In the genomic region with DNA sequence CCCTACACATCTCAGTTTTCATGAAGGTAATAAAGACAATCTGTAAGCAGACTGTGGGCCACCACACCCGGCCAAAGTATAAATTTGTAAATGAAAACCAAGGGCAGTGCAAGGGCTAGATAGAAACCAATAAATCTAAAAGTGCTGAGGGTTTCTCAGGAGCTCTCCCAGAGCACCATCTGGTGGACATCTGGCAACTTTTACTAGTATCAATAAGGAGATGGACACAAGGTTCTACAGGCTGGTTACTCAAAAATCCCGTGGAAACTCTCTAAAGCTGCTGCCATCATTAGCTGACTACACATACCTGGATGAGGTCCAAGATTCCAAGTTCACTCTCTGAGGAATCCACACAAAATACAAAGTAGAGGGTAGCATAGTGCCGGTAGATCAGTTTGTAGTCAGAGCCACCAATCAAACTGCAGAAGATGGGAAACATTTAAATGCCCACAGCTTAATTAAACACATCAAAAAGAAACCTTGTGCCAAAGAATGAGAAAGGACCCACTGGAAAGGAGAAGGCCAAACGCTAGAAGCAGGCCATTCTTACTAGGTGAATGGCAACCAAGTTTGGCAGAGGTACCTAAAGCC, we compare ENCODE assay signal across 8 cellular contexts. TPM values are rescaled to one million over a fixed set of nuclear protein-coding genes. Genes with fewer than 3 reads are reported as not detected.
A peak's percentile ranks its signal among the peaks of the same experiment; 100 is the strongest.
DNase-seq lines count a peak whose midpoint lies in the region; ATAC-seq and TF ChIP-seq lines count a peak whose summit lies in the region.

No MANE protein-coding gene starts in this region.

- H3K36me3 ChIP-seq in A673 (ENCODE audit: insufficient read depth, low read length, poor library complexity, severe bottlenecking), result peaks cover 28% of the 10 kb centered on the region

- POLR2A ChIA-PET in A673 (lab: Charles Lee; ENCODE audit: low non-redundant PET), result interaction anchor here (0.7 kb wide), 1 partner anchor 201 kb away, joined by 3 read pairs; no protein-coding TSS in a partner anchor

- DNase-seq in A673 (ENCODE audit: low spot score) (peak; percentile 48), RKO (ENCODE audit: low spot score) (peak; percentile 77), fibroblast of the aortic adventitia (ENCODE audit: low read depth) (peak; percentile 84)
- no peak for DNase-seq in stimulated activated CD4-positive, alpha-beta T cell treated with anti-CD3 and anti-CD28 coated beads, Interleukin-4, amount 100 ng/mL, for 4 hours
- no peak for DNase-seq in activated naive CD4-positive, alpha-beta T cell treated with Interleukin-2 at 50 U/mL for 16 hours

- H3K4me1 ChIP-seq in A673 (ENCODE audit: insufficient read depth, low read length, poor library complexity, severe bottlenecking), result no peaks in the 10 kb centered on the region

- no peak overlapping the region for H3K27ac ChIP-seq in A673 (ENCODE audit: low read depth, low read length, poor library complexity, severe bottlenecking)

- H3K27me3 ChIP-seq in A673 (replicated peaks; ENCODE audit: insufficient read depth, low read depth, low read length, poor library complexity), result no peaks in the 10 kb centered on the region

- BruUV-seq in A673 (replicated peaks; lab: Mats Ljungman, UMichigan), result no TSS peak

- no peaks in the 10 kb centered on the region for H3K9me3 ChIP-seq in A673 (ENCODE audit: low read depth, low read length, poor library complexity, severe bottlenecking)

- intact Hi-C loops in A673 (cut with micrococcal nuclease; ENCODE audit: unreplicated experiment), result no loop called here

- ATAC-seq in GM18867 (IDR thresholded peaks at IDR 0.05; ENCODE audit: unreplicated experiment) (no peak), GM18502 (IDR thresholded peaks at IDR 0.05; ENCODE audit: poor library complexity, unreplicated experiment) (no peak)

- H3K4me3 ChIP-seq in A673 (ENCODE audit: low read depth, low read length, poor library complexity, severe bottlenecking) (no peak overlapping the region), GM12875 (ENCODE audit: low read depth, low read length) (no peak overlapping the region), fibroblast of the aortic adventitia (ENCODE audit: low read depth, low read length) (no peak overlapping the region)

- CTCF ChIA-PET in A673 (lab: Charles Lee), result interaction anchor here (0.7 to 1.9 kb wide), 4 partner anchors 13 to 148 kb away, joined by 3 to 13 read pairs (median 6); no protein-coding TSS in a partner anchor

- TF ChIP-seq CTCF in A673 (conservative IDR thresholded peaks at IDR 0.05; ENCODE audit: low read depth, low read length), result peak; percentile 46; the same call in 1 of the 2 replicates
- TF ChIP-seq CTCF in GM12875 (IDR thresholded peaks at IDR 0.05; ENCODE audit: borderline replicate concordance, insufficient read depth, low read depth, low read length), result 0 out of 2 replicates have a peak, but pooled peaks have one; percentile 33
- TF ChIP-seq CTCF in fibroblast of the aortic adventitia (IDR thresholded peaks at IDR 0.05; ENCODE audit: insufficient read depth, low read length), result peak; percentile 68

RNA-seq across cellular contexts. Expression of a gene that starts 5.5 kb away (rescaled TPM):
- total RNA-seq in A673 (2021), result 32.0 and 35.2 TPM in 2 replicates
- 63.5 and 90.8 TPM in 2 replicates for total RNA-seq in fibroblast of the aortic adventitia (ENCODE audit: low replicate concordance)

RNA-seq across cellular contexts. Expression of a gene that starts 24.4 kb away (rescaled TPM):
- total RNA-seq in A673 (2021) (5.6 and 5.9 TPM in 2 replicates), fibroblast of the aortic adventitia (ENCODE audit: low replicate concordance) (17.6 and 23.0 TPM in 2 replicates)

Comparison
In these comparisons a context has a peak if more than half of its experiments do, and no peak if none do; other contexts are left out.
1. DNase-seq: peak in A673 (single experiment), RKO (single experiment) and fibroblast of the aortic adventitia (single experiment); none in stimulated activated CD4-positive, alpha-beta T cell treated with anti-CD3 and anti-CD28 coated beads, Interleukin-4, amount 100 ng/mL, for 4 hours (0 of 2) and activated naive CD4-positive, alpha-beta T cell treated with Interleukin-2 at 50 U/mL for 16 hours (single experiment).
2. Peak in every context shown above with its lines, with median percentiles within 50 percentile points of each other: CTCF ChIP-seq.